ENCODE assay signal across 8 cellular contexts in genomic region chr12:55797068-55797467, GRCh38. TPM values are rescaled to one million over a fixed set of nuclear protein-coding genes. Genes with fewer than 3 reads are reported as not detected.
DNase-seq lines count a peak whose midpoint lies in the region; FAIRE-seq and TF ChIP-seq lines count a peak whose summit lies in the region.

No MANE protein-coding gene starts in this region.

- no peak overlapping the region for H2AK5ac ChIP-seq in trophoblast cell (ENCODE audit: low read length)

- H4K12ac ChIP-seq in trophoblast cell (ENCODE audit: low read depth, low read length): no peak overlapping the region

- no peaks in the 10 kb centered on the region for H3K79me2 ChIP-seq in OCI-LY1 (ENCODE audit: insufficient read depth, low read length)
- H3K79me2 ChIP-seq in trophoblast cell (ENCODE audit: control insufficient read depth, insufficient read depth, low read length, poor library complexity): no peaks in the 10 kb centered on the region

- DNase-seq in AG20443 (ENCODE audit: low spot score) (peak; percentile 45), GM18507 (ENCODE audit: extremely low spot score, insufficient read length, low read depth) (no peak), fibroblast of mammary gland (ENCODE audit: low read depth) (peak; percentile 63), trophoblast cell (peak; percentile 23 to 60), foreskin melanocyte (no peak), ascending aorta (ENCODE audit: low spot score in 2 of 2) (no peak), NOMO-1 (lab: John Stamatoyannopoulos, UW; ENCODE audit: unreplicated experiment in 2 of 2) (no peak)

- no peak overlapping the region for H3K23ac ChIP-seq in trophoblast cell (ENCODE audit: low read length)

- no peak overlapping the region for H3K4ac ChIP-seq in trophoblast cell (ENCODE audit: low read depth, low read length)

- no CpG with 5 or more reads among the region's 5 CpGs for WGBS in trophoblast cell (ENCODE audit: extremely low coverage, insufficient coverage, insufficient read length)

- TF ChIP-seq CTCF in OCI-LY1 (IDR thresholded peaks at IDR 0.05; ENCODE audit: low read length) (peak; percentile 60), fibroblast of mammary gland (conservative IDR thresholded peaks at IDR 0.05; ENCODE audit: control insufficient read depth, insufficient read depth, low read depth, low read length) (peak; percentile 65), ascending aorta (IDR thresholded peaks at IDR 0.05) (peak in 1 of 3 experiments; percentile 49)

- no peak overlapping the region for H3K4me3 ChIP-seq in OCI-LY1 (ENCODE audit: low read depth, low read length, poor library complexity, severe bottlenecking)
- H3K4me3 ChIP-seq in fibroblast of mammary gland (ENCODE audit: control insufficient read depth, low read depth, low read length): no peak overlapping the region
- H3K4me3 ChIP-seq in trophoblast cell (ENCODE audit: low read depth, low read length): no peak overlapping the region
- no peak overlapping the region for H3K4me3 ChIP-seq in ascending aorta

- no peaks in the 10 kb centered on the region for H3K79me1 ChIP-seq in trophoblast cell (ENCODE audit: low read length)

- H3K4me2 ChIP-seq in OCI-LY1 (ENCODE audit: low read length) (no peak overlapping the region), trophoblast cell (ENCODE audit: low read length) (no peak overlapping the region)

- H4K91ac ChIP-seq in trophoblast cell (ENCODE audit: low read depth, low read length): no peak overlapping the region

- no peak overlapping the region for H4K8ac ChIP-seq in trophoblast cell (ENCODE audit: low read depth, low read length)

- H3F3A ChIP-seq in OCI-LY1 (ENCODE audit: insufficient read depth, low read length): no peaks in the 10 kb centered on the region

- H2BK12ac ChIP-seq in trophoblast cell (ENCODE audit: low read length): no peak overlapping the region

- H3K9me2 ChIP-seq in OCI-LY1 (ENCODE audit: low read depth, low read length): no peaks in the 10 kb centered on the region

- H3K4me1 ChIP-seq in OCI-LY1 (ENCODE audit: insufficient read depth, low read length, severe bottlenecking) (peaks cover 3% of the 10 kb centered on the region), trophoblast cell (ENCODE audit: control insufficient read depth in 1 of 2, insufficient read depth in 2 of 2, low read length in 2 of 2) (no peaks in the 10 kb centered on the region), ascending aorta (no peaks in the 10 kb centered on the region)

- H3K36me3 ChIP-seq in OCI-LY1 (ENCODE audit: insufficient read depth, low read length) (peaks cover 99% of the 10 kb centered on the region), trophoblast cell (ENCODE audit: control insufficient read depth in 1 of 2, insufficient read depth in 2 of 2, low read length in 2 of 2) (peaks cover 28 to 35% of the 10 kb centered on the region in 2 experiments), ascending aorta (peaks cover 46 to 93% of the 10 kb centered on the region in 2 donors)

- no peak overlapping the region for H2BK5ac ChIP-seq in trophoblast cell (ENCODE audit: low read depth, low read length, poor library complexity)

- intact Hi-C loops in ascending aorta (cut with DNase I): loop anchor here (1.0 kb wide), 1 partner anchor 59 kb away; no protein-coding TSS in a partner anchor

- 0 out of 2 replicates have a peak, but pooled peaks cover 2% of the 10 kb centered on the region for H4K20me1 ChIP-seq in OCI-LY1 (ENCODE audit: insufficient read depth, low read length)

- H3K18ac ChIP-seq in trophoblast cell (ENCODE audit: low read length): no peak overlapping the region

- FAIRE-seq in GM18507 (lab: Jason Lieb, UNC): peak; percentile 38

- H3K9ac ChIP-seq in OCI-LY1 (ENCODE audit: low read length) (no peak overlapping the region), trophoblast cell (ENCODE audit: low read length) (no peak overlapping the region)

- H3K27me3 ChIP-seq in OCI-LY1 (ENCODE audit: insufficient read depth, low read length): no peaks in the 10 kb centered on the region
- no peaks in the 10 kb centered on the region for H3K27me3 ChIP-seq in trophoblast cell (ENCODE audit: insufficient read depth, low read length)
- no peaks in the 10 kb centered on the region for H3K27me3 ChIP-seq in ascending aorta

- H3K9me3 ChIP-seq in OCI-LY1 (ENCODE audit: low read length): no peaks in the 10 kb centered on the region
- H3K9me3 ChIP-seq in trophoblast cell (ENCODE audit: insufficient read depth, low read depth, low read length): peaks cover 2% of the 10 kb centered on the region
- H3K9me3 ChIP-seq in ascending aorta: no peaks in the 10 kb centered on the region

- no peak overlapping the region for H3K14ac ChIP-seq in trophoblast cell (ENCODE audit: low read length)

- H2AFZ ChIP-seq in OCI-LY1 (ENCODE audit: low read length) (no peak overlapping the region), trophoblast cell (ENCODE audit: insufficient read depth, low read length, poor library complexity) (no peak overlapping the region)

- H3K27ac ChIP-seq in OCI-LY1 (ENCODE audit: low read depth, low read length, poor library complexity, severe bottlenecking): no peak overlapping the region
- H3K27ac ChIP-seq in trophoblast cell (ENCODE audit: low read depth, low read length): no peak overlapping the region
- no peak overlapping the region for H3K27ac ChIP-seq in ascending aorta

- no peak overlapping the region for H2BK120ac ChIP-seq in trophoblast cell (ENCODE audit: insufficient read depth, low read length, poor library complexity)

RNA-seq across cellular contexts. Expression of gene SARNP, which starts 20.5 kb away (rescaled TPM):
- 174 and 182 TPM in 2 replicates for polyA plus RNA-seq in trophoblast cell (2013)
- total RNA-seq in ascending aorta: 13.4 TPM

RNA-seq across cellular contexts. Expression of gene ORMDL2, which starts 20.8 kb away (rescaled TPM):
- 105 and 118 TPM in 2 replicates for polyA plus RNA-seq in trophoblast cell (2013)
- total RNA-seq in ascending aorta: 13.8 TPM

RNA-seq across cellular contexts. Expression of gene DNAJC14, which starts 32.3 kb away (rescaled TPM):
- 18.9 and 19.5 TPM in 2 replicates for polyA plus RNA-seq in trophoblast cell (2013)
- 26.1 TPM for total RNA-seq in ascending aorta

RNA-seq across cellular contexts. Expression of gene MMP19, which starts 45.7 kb away (rescaled TPM):
- polyA plus RNA-seq in trophoblast cell (2013): 5.1 and 5.4 TPM in 2 replicates
- total RNA-seq in ascending aorta: 37.5 TPM

RNA-seq across cellular contexts. Expression of gene GDF11, which starts 54.1 kb away (rescaled TPM):
- polyA plus RNA-seq in trophoblast cell (2013): 8.6 and 9.5 TPM in 2 replicates
- 1.6 TPM for total RNA-seq in ascending aorta

Comparison
In these comparisons a context has a peak if more than half of its experiments do, and no peak if none do; other contexts are left out.
1. DNase-seq: peak in AG20443 (single experiment), fibroblast of mammary gland (single experiment) and trophoblast cell (2 of 2); none in GM18507 (single experiment), foreskin melanocyte (single experiment), ascending aorta (0 of 2) and NOMO-1 (0 of 2).